Comparison of ENCODE assay signal across 9 cellular contexts in the genomic region with DNA sequence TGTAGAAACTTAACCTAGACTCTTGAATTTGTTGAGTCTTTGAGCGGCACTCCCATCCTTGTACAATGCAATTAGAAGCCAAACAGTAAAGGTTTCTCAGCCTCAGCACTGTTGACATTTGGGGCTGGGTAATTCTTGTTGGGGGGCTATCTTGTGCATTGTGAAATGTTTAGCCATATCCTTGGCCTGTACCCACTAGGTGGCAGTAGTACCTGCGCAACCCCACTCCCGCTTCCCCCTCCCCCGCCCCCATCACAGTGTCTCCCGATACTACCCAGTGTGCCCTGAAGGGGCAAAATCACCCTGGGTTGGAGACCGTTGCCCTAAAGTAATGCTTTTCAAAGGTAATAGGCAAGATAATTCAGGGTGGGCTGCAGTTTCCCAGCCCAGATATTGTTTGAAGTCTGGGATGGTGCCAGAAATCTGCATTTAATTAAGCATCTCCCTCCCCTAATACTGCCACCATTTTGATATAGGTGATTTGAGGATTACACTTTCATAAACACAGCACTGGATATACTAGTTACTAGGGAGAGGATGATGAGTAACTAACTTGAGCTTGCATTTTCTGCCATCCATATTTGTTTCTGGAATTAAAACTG. TPM values are rescaled to one million over a fixed set of nuclear protein-coding genes. Genes with fewer than 3 reads are reported as not detected.
DNase-seq lines count a peak whose midpoint lies in the region; ATAC-seq, FAIRE-seq and TF ChIP-seq lines count a peak whose summit lies in the region.
"Had no signal": no experiment of that assay in that cellular context is flagged by ENCODE, and none has a peak within 500 bp of the region (broad histone marks: within the 10 kb centered on the region; RNA-seq: fewer than 3 reads in every experiment).

No MANE protein-coding gene starts in this region.

- peaks cover 50% of the 10 kb centered on the region for H3K36me3 ChIP-seq in RWPE2 (ENCODE audit: low read depth)
- peaks cover 0 to 33% (median 5%) of the 10 kb centered on the region in 3 donors for H3K36me3 ChIP-seq in pancreas
- H3K36me3 ChIP-seq in upper lobe of right lung, result peaks cover 56% of the 10 kb centered on the region

- peak; percentile 82 for DNase-seq in DMS 273 (lab: John Stamatoyannopoulos, UW; ENCODE audit: unreplicated experiment)
- DNase-seq in KG1 (lab: John Stamatoyannopoulos, UW), result peak; percentile 24
- no peak for DNase-seq in RWPE2 (ENCODE audit: low spot score)
- peak; percentile 65 for DNase-seq in activated T-helper 9 cell treated with anti-CD3 and anti-CD28 coated beads, Interleukin-2, amount 50 U/mL, for 16 hours (ENCODE audit: low read depth)
- peak; percentile 50 to 80 for DNase-seq in foreskin fibroblast
- peak in 5 of 6 donors; percentile 57 to 64 (median 62) for DNase-seq in pancreas
- DNase-seq in upper lobe of right lung, result peak; percentile 66

- ATAC-seq in RWPE2 (ENCODE audit: low read depth) (peak; percentile 35; the same call in 2 of the 3 replicates), pancreas (peak; percentile 40 to 69 (median 59)), upper lobe of right lung (peak; percentile 58), GM18867 (IDR thresholded peaks at IDR 0.05; ENCODE audit: unreplicated experiment) (no peak)

- H3K27ac ChIP-seq in RWPE2 (ENCODE audit: poor library complexity, severe bottlenecking), result no peak overlapping the region
- H3K27ac ChIP-seq in pancreas, result no peak overlapping the region
- H3K27ac ChIP-seq in upper lobe of right lung, result no peak overlapping the region

- 8 to 12% methylated on average over 6 of the region's 6 CpGs for WGBS in pancreas, 2 donors

- TF ChIP-seq CTCF in RWPE2 (IDR thresholded peaks at IDR 0.05; ENCODE audit: poor library complexity, severe bottlenecking), result peak; percentile 86
- peak; percentile 42 for TF ChIP-seq CTCF in foreskin fibroblast (IDR thresholded peaks at IDR 0.05; ENCODE audit: low read depth, low read length)
- peak; percentile 40 to 59 (median 53) for TF ChIP-seq CTCF in pancreas (IDR thresholded peaks at IDR 0.05)
- peak; percentile 60 for TF ChIP-seq CTCF in upper lobe of right lung (IDR thresholded peaks at IDR 0.05)

- intact Hi-C loops in pancreas (cut with DNase I) (no loop called here), upper lobe of right lung (cut with DNase I) (no loop called here)

- FAIRE-seq in pancreas (lab: Jason Lieb, UNC), result no peak
- FAIRE-seq: TTC549 had no signal

- H3K4me3 ChIP-seq in RWPE2 (ENCODE audit: severe bottlenecking) (peak overlapping the region; percentile 3), foreskin fibroblast (ENCODE audit: low read depth in 1 of 2, low read length in 2 of 2) (no peak overlapping the region), pancreas (peak overlapping the region in 2 of 4 donors; percentile 50 to 82), upper lobe of right lung (no peak overlapping the region)

- H3K9me3 ChIP-seq in RWPE2 (ENCODE audit: severe bottlenecking), result no peaks in the 10 kb centered on the region
- no peaks in the 10 kb centered on the region for H3K9me3 ChIP-seq in pancreas
- no peaks in the 10 kb centered on the region for H3K9me3 ChIP-seq in upper lobe of right lung

- H3K27me3 ChIP-seq in RWPE2 (ENCODE audit: insufficient read depth, poor library complexity, severe bottlenecking), result no peaks in the 10 kb centered on the region
- no peaks in the 10 kb centered on the region for H3K27me3 ChIP-seq in pancreas
- H3K27me3 ChIP-seq in upper lobe of right lung, result no peaks in the 10 kb centered on the region

- H3K4me1 ChIP-seq in RWPE2 (ENCODE audit: insufficient read depth, poor library complexity, severe bottlenecking), result peaks cover 9% of the 10 kb centered on the region
- H3K4me1 ChIP-seq in pancreas, result peaks cover 10 to 15% (median 13%) of the 10 kb centered on the region in 3 donors
- H3K4me1 ChIP-seq in upper lobe of right lung, result peaks cover 14% of the 10 kb centered on the region

RNA-seq across cellular contexts. Expression of a gene that starts 1.8 kb away (rescaled TPM):
- 100 to 1,000 TPM; 118 to 149 (median 137) TPM for total RNA-seq in pancreas
- polyA plus RNA-seq in pancreas, result 100 to 1,000 TPM; 296 to 324 TPM
- total RNA-seq in upper lobe of right lung, result 258 TPM

RNA-seq across cellular contexts. Expression of a gene that starts 6.4 kb away (rescaled TPM):
- total RNA-seq in pancreas, result 10 to 100 TPM; 13.9 to 25.8 (median 15.4) TPM
- polyA plus RNA-seq in pancreas, result 10 to 100 TPM; 16.3 to 23.8 TPM
- total RNA-seq in upper lobe of right lung, result 21.1 TPM

RNA-seq across cellular contexts. Expression of a gene that starts 6.5 kb away (rescaled TPM):
- total RNA-seq in pancreas, result 10 to 100 TPM; 18.3 to 32.7 (median 27.6) TPM
- polyA plus RNA-seq in pancreas, result 10 to 100 TPM in 1 of 2 donors, 1 to 10 TPM in 1; 8.6 to 12.3 TPM
- total RNA-seq in upper lobe of right lung, result 29.3 TPM

RNA-seq across cellular contexts. Expression of a gene that starts 29.8 kb away (rescaled TPM):
- total RNA-seq in pancreas (10 to 100 TPM; 69.0 to 91.7 (median 79.5) TPM), upper lobe of right lung (116 TPM)
- 100 to 1,000 TPM in 1 of 2 donors, 10 to 100 TPM in 1; 50.9 to 103 TPM for polyA plus RNA-seq in pancreas

RNA-seq across cellular contexts. Expression of a gene that starts 56.2 kb away (rescaled TPM):
- 100 to 1,000 TPM in 3 of 6 donors, 10 to 100 TPM in 3; 57.7 to 154 (median 94.9) TPM for total RNA-seq in pancreas
- 100 to 1,000 TPM; 143 to 249 TPM for polyA plus RNA-seq in pancreas
- 242 TPM for total RNA-seq in upper lobe of right lung
